29 cellular contexts compared by ENCODE assay signal in genomic region chr3:138066972-138067371, GRCh38. TPM values are rescaled to one million over a fixed set of nuclear protein-coding genes. Genes with fewer than 3 reads are reported as not detected.
"Had no signal": no experiment of that assay in that cellular context is flagged by ENCODE, and none has a peak within 500 bp of the region (broad histone marks: within the 10 kb centered on the region; RNA-seq: fewer than 3 reads in every experiment).

No MANE protein-coding gene starts in this region.

- H3K9me3 Mint-ChIP-seq: activated CD4-positive, alpha-beta T cell treated with anti-CD3 and anti-CD28 coated beads, Interleukin-2, amount 10 ng/mL, durations not matched to agents 7 days and 5 days; activated naive CD4-positive, alpha-beta T cell treated with anti-CD3 and anti-CD28 coated beads, Interleukin-2, amount 50 U/mL, for 24 hours; activated T-helper 2 cell treated with anti-CD3 and anti-CD28 coated beads, Interferon-gamma antibody, Interleukin-2, Interleukin-4, amounts not matched to agents 10 μg/mL and 5 μg/mL and 100 μg/mL, durations not matched to agents 14 hours and 24 hours and 36 hours; T-helper 1 cell treated with Interleukin-12 subunit alpha and Interleukin-12 subunit beta and Interleukin-4 antibody, amounts not matched to agents 30 μg/mL and 1 μg/mL, for 36 hours; T-helper 2 cell treated with Interferon-gamma antibody and Interleukin-4, amounts not matched to agents 5 μg/mL and 100 μg/mL, for 36 hours; WTC11 had no signal

- H3K27ac Mint-ChIP-seq: activated CD4-positive, alpha-beta T cell treated with anti-CD3 and anti-CD28 coated beads, Interleukin-2, amount 10 ng/mL, durations not matched to agents 7 days and 5 days; activated naive CD4-positive, alpha-beta T cell treated with anti-CD3 and anti-CD28 coated beads, Interleukin-2, amount 50 U/mL, for 24 hours; WTC11 had no signal

- H3K9ac ChIP-seq: KMS-11 had no signal

- H3K4me2 ChIP-seq: KMS-11 had no signal

- H3K4me1 Mint-ChIP-seq: activated naive CD4-positive, alpha-beta T cell treated with anti-CD3 and anti-CD28 coated beads, Interleukin-2, amount 50 U/mL, for 24 hours had no signal

- H3K36me3 Mint-ChIP-seq: activated CD8-positive, alpha-beta memory T cell treated with anti-CD3 and anti-CD28 coated beads, Interleukin-2, amount 10 ng/mL, durations not matched to agents 7 days and 5 days; activated naive CD4-positive, alpha-beta T cell treated with anti-CD3 and anti-CD28 coated beads, Interleukin-2, amount 50 U/mL, for 24 hours had no signal

- ATAC-seq: Panc1, WTC11 had no signal

- H3K4me1 ChIP-seq: SJCRH30 had no signal

- DNase-seq: activated CD8-positive, alpha-beta memory T cell treated with anti-CD3 and anti-CD28 coated beads for 24 hours; activated CD8-positive, alpha-beta memory T cell treated with anti-CD3 and anti-CD28 coated beads, Interleukin-2, amount 50 U/mL, for 48 hours; activated gamma-delta T cell; activated naive CD4-positive, alpha-beta T cell treated with Interleukin-2 at 50 U/mL for 16 hours; anterior cingulate cortex; brain microvascular endothelial cell; central memory CD4-positive, alpha-beta T cell; MM.1S; NCI-H1092; NCI-H1436 treated with DMSO at 0.1 percent for 48 hours; NCI-H1694 treated with DMSO at 0.1 percent for 48 hours; NCI-H2029; NCI-H345; NCI-H524 treated with DMSO at 0.1 percent for 48 hours; SHP77; SJCRH30 had no signal

- H3K27me3 ChIP-seq: brain microvascular endothelial cell, SJCRH30 had no signal

- H3K9me3 ChIP-seq: SJCRH30 had no signal

- H3K27ac ChIP-seq: brain microvascular endothelial cell, KMS-11, SJCRH30, SK-N-MC had no signal

- H3K4me3 ChIP-seq: SJCRH30, SK-N-MC had no signal

- H3K4me3 Mint-ChIP-seq: activated CD4-positive, alpha-beta T cell treated with anti-CD3 and anti-CD28 coated beads for 36 hours; activated CD4-positive, alpha-beta T cell treated with anti-CD3 and anti-CD28 coated beads, Interleukin-2, amount 10 ng/mL, durations not matched to agents 7 days and 5 days; activated CD8-positive, alpha-beta memory T cell treated with anti-CD3 and anti-CD28 coated beads, Interleukin-2, amount 10 ng/mL, durations not matched to agents 7 days and 5 days; activated naive CD4-positive, alpha-beta T cell treated with anti-CD3 and anti-CD28 coated beads, Interleukin-2, amount 50 U/mL, for 24 hours; T-helper 1 cell treated with Interleukin-12 subunit alpha and Interleukin-12 subunit beta and Interleukin-4 antibody, amounts not matched to agents 30 μg/mL and 1 μg/mL, for 36 hours; T-helper 2 cell treated with Interferon-gamma antibody and Interleukin-4, amounts not matched to agents 5 μg/mL and 100 μg/mL, for 36 hours; WTC11 had no signal

RNA-seq across cellular contexts. Expression of gene DZIP1L, which starts 48.4 kb away (rescaled TPM):
- total RNA-seq: activated CD4-positive, alpha-beta T cell treated with anti-CD3 and anti-CD28 coated beads for 36 hours had no signal

RNA-seq across cellular contexts. Expression of gene CLDN18, which starts 57.0 kb away (rescaled TPM):
- total RNA-seq: activated CD4-positive, alpha-beta T cell treated with anti-CD3 and anti-CD28 coated beads for 36 hours; activated CD4-positive, alpha-beta T cell treated with anti-CD3 and anti-CD28 coated beads, Interleukin-2, amount 10 ng/mL, durations not matched to agents 7 days and 5 days; activated CD8-positive, alpha-beta memory T cell treated with anti-CD3 and anti-CD28 coated beads, Interleukin-2, amount 10 ng/mL, durations not matched to agents 7 days and 5 days; activated T-helper 2 cell treated with anti-CD3 and anti-CD28 coated beads, Interferon-gamma antibody, Interleukin-2, Interleukin-4, amounts not matched to agents 10 μg/mL and 5 μg/mL and 100 μg/mL, durations not matched to agents 14 hours and 24 hours and 36 hours; NCI-H460; RPMI7951; SJCRH30 had no signal
